ENCODE assay signal across 24 cellular contexts in genomic region chr2:15871239-15871783, GRCh38.
"Had no signal": no experiment of that assay in that cellular context is flagged by ENCODE, and none has a peak within 500 bp of the region (broad histone marks: within the 10 kb centered on the region; RNA-seq: fewer than 3 reads in every experiment).

No MANE protein-coding gene starts in this region.

- H3K27ac ChIP-seq: stomach, suprapubic skin, testis, thoracic aorta, thyroid gland, tibial artery, tibial nerve, transverse colon, upper lobe of left lung, upper lobe of right lung, uterus, vagina had no signal

- DNase-seq: stimulated activated CD4-positive, alpha-beta T cell treated with anti-CD3 and anti-CD28 coated beads, Interleukin-2, amount 100 ng/mL, for 48 hours; stimulated activated CD4-positive, alpha-beta T cell treated with anti-CD3 and anti-CD28 coated beads, Interleukin-4, amount 100 ng/mL, for 1 hour; stimulated activated CD4-positive, alpha-beta T cell treated with anti-CD3 and anti-CD28 coated beads, Interleukin-4, amount 100 ng/mL, for 24 hours; stimulated activated CD4-positive, alpha-beta T cell treated with anti-CD3 and anti-CD28 coated beads, Interleukin-4, amount 100 ng/mL, for 4 hours; stimulated activated CD8-positive, alpha-beta memory T cell treated with anti-CD3 and anti-CD28 coated beads, Interleukin-4, amount 100 ng/mL, for 48 hours; stimulated activated naive B cell treated with anti-CD40 and anti-IgM and Interleukin-4, amounts not matched to agents 10 μg/mL and 1 μg/mL and 100 μg/mL, for 72 hours; stimulated activated naive CD4-positive, alpha-beta T cell; stimulated activated naive CD4-positive, alpha-beta T cell treated with Interleukin-2 at 50 U/mL for 16 hours; stimulated activated naive CD8-positive, alpha-beta T cell treated with anti-CD3 and anti-CD28 coated beads, Interleukin-15, amount 100 ng/mL, for 72 hours; stimulated activated naive CD8-positive, alpha-beta T cell treated with anti-CD3 and anti-CD28 coated beads, Interleukin-15, Interleukin-2, amounts not matched to agents 100 U/mL and 50 U/mL, for 24 hours; stomach; substantia nigra; testis; thyroid gland; tibial artery; transverse colon; trophoblast cell; upper lobe of left lung; upper lobe of right lung; uterus had no signal

- H3K4me1 ChIP-seq: stomach, suprapubic skin, testis, tibial artery, tibial nerve, transverse colon, upper lobe of left lung, upper lobe of right lung, uterus, vagina had no signal

- H3K27me3 ChIP-seq: stomach, suprapubic skin, testis, thyroid gland, tibial artery, tibial nerve, transverse colon, upper lobe of left lung, upper lobe of right lung, uterus, vagina had no signal

- H3K4me3 ChIP-seq: stomach, suprapubic skin, testis, thoracic aorta, thyroid gland, tibial artery, tibial nerve, transverse colon, upper lobe of left lung, upper lobe of right lung, uterus, vagina had no signal

- H3K9me3 ChIP-seq: suprapubic skin, testis, thoracic aorta, thyroid gland, transverse colon, upper lobe of left lung, upper lobe of right lung, uterus, vagina had no signal

- H3K36me3 ChIP-seq: stomach, suprapubic skin, thoracic aorta, thyroid gland, tibial artery, tibial nerve, transverse colon, upper lobe of left lung, upper lobe of right lung, uterus, vagina had no signal
